In genomic region chr3:129230311-129231019, GRCh38 we compare ENCODE assay signal across 8 cellular contexts. TPM values are rescaled to one million over a fixed set of nuclear protein-coding genes. Genes with fewer than 3 reads are reported as not detected.
A peak's percentile ranks its signal among the peaks of the same experiment; 100 is the strongest.
DNase-seq lines count a peak whose midpoint lies in the region; ATAC-seq and TF ChIP-seq lines count a peak whose summit lies in the region.

No MANE protein-coding gene starts in this region.

- ATAC-seq in HG03442 (IDR thresholded peaks at IDR 0.05; ENCODE audit: unreplicated experiment) (peak; percentile 39), GM18909 (IDR thresholded peaks at IDR 0.05; ENCODE audit: poor library complexity, unreplicated experiment) (no peak)

- no peaks in the 10 kb centered on the region for H3K9me3 ChIP-seq in esophagus squamous epithelium
- H3K9me3 ChIP-seq in A673 (ENCODE audit: low read depth, low read length, poor library complexity, severe bottlenecking), result no peaks in the 10 kb centered on the region

- TF ChIP-seq CTCF in esophagus squamous epithelium (IDR thresholded peaks at IDR 0.05) (no peak), A673 (conservative IDR thresholded peaks at IDR 0.05; ENCODE audit: low read depth, low read length) (no peak)

- CTCF ChIA-PET in A673 (lab: Charles Lee), result no interaction called here

- H3K27ac ChIP-seq in esophagus squamous epithelium (peak overlapping the region; percentile 39 to 80 (median 56)), skin epidermis (peak overlapping the region in 19 of 21 experiments; percentile 20 to 89 (median 76)), A673 (ENCODE audit: low read depth, low read length, poor library complexity, severe bottlenecking) (no peak overlapping the region)

- peaks cover 34 to 63% (median 44%) of the 10 kb centered on the region in 3 donors for H3K4me1 ChIP-seq in esophagus squamous epithelium
- H3K4me1 ChIP-seq in A673 (ENCODE audit: insufficient read depth, low read length, poor library complexity, severe bottlenecking), result peaks cover 4% of the 10 kb centered on the region

- POLR2A ChIA-PET in A673 (lab: Charles Lee; ENCODE audit: low non-redundant PET), result no interaction called here

- intact Hi-C loops in esophagus squamous epithelium (cut with DNase I), result no loop called here
- intact Hi-C loops in A673 (cut with micrococcal nuclease; ENCODE audit: unreplicated experiment), result no loop called here

- WGBS in esophagus squamous epithelium, 2 donors, result 23 to 30% methylated on average over 7 of the region's 7 CpGs

- BruUV-seq in A673 (replicated peaks; lab: Mats Ljungman, UMichigan), result no TSS peak

- H3K4me3 ChIP-seq in esophagus squamous epithelium (no peak overlapping the region), skin epidermis (no peak overlapping the region), A673 (ENCODE audit: low read depth, low read length, poor library complexity, severe bottlenecking) (no peak overlapping the region)

- DNase-seq in SKM-1 (lab: John Stamatoyannopoulos, UW; ENCODE audit: unreplicated experiment), result peak; percentile 63
- no peak for DNase-seq in esophagus squamous epithelium (lab: John Stamatoyannopoulos, UW)
- DNase-seq in putamen (ENCODE audit: low spot score), result no peak
- DNase-seq in A673 (ENCODE audit: low spot score), result no peak
- DNase-seq in NCI-H2081 (lab: John Stamatoyannopoulos, UW), result no peak

- H3K36me3 ChIP-seq in esophagus squamous epithelium, result no peaks in the 10 kb centered on the region
- no peaks in the 10 kb centered on the region for H3K36me3 ChIP-seq in A673 (ENCODE audit: insufficient read depth, low read length, poor library complexity, severe bottlenecking)

- H3K27me3 ChIP-seq in esophagus squamous epithelium (no peaks in the 10 kb centered on the region), A673 (replicated peaks; ENCODE audit: insufficient read depth, low read depth, low read length, poor library complexity) (no peaks in the 10 kb centered on the region)

- TF ChIP-seq POLR2A in esophagus squamous epithelium (IDR thresholded peaks at IDR 0.05), result peak in 1 of 4 donors; percentile 17

RNA-seq across cellular contexts. Expression of gene COPG1, which starts 18.9 kb away (rescaled TPM):
- total RNA-seq in esophagus squamous epithelium, result 100 to 1,000 TPM in 2 of 4 donors, 10 to 100 TPM in 2; 68.3 to 121 (median 104) TPM
- 157 and 158 TPM in 2 replicates for total RNA-seq in A673 (2021)

RNA-seq across cellular contexts. Expression of gene CNBP, which starts 46.8 kb away (rescaled TPM):
- total RNA-seq in esophagus squamous epithelium, result 100 to 1,000 TPM; 209 to 435 (median 293) TPM
- total RNA-seq in A673 (2021), result 396 and 438 TPM in 2 replicates

RNA-seq across cellular contexts. Expression of gene HMCES, which starts 48.2 kb away (rescaled TPM):
- total RNA-seq in esophagus squamous epithelium (10 to 100 TPM; 24.2 to 32.7 (median 29.7) TPM), A673 (2021) (46.3 and 52.2 TPM in 2 replicates)
